ENCODE assay signal across 8 cellular contexts in genomic region chr6:73695619-73696421, GRCh38. TPM values are rescaled to one million over a fixed set of nuclear protein-coding genes. Genes with fewer than 3 reads are reported as not detected.
DNase-seq lines count a peak whose midpoint lies in the region; FAIRE-seq and TF ChIP-seq lines count a peak whose summit lies in the region.

CD109 (plus strand) TSS chr6:73696203; CDS start chr6:73696216, 13 bp downstream.

- no peaks in the 10 kb centered on the region for H3K27me3 ChIP-seq in bronchial epithelial cell (ENCODE audit: control insufficient read depth, insufficient read depth, low read length)

- intact Hi-C loops in kidney (cut with DNase I) = no loop called here

- H3K4me1 ChIP-seq in kidney (ENCODE audit: control insufficient read depth in 1 of 2, insufficient read depth in 1 of 2, low read depth in 1 of 2, low read length in 2 of 2) = no peaks in the 10 kb centered on the region

- DNase-seq in ELF-1 (ENCODE audit: low read depth, low spot score) (peak; percentile 69), GOT3 (lab: John Stamatoyannopoulos, UW) (peak; percentile 77), LoVo (ENCODE audit: low spot score) (peak; percentile 57), bronchial epithelial cell (ENCODE audit: low read depth) (peak; percentile 92), kidney (peak; percentile 76), T-helper 9 cell (no peak)
- DNase-seq in stimulated activated CD4-positive, alpha-beta T cell treated with anti-CD3 and anti-CD28 coated beads, Interleukin-1b, Interleukin-23, amount 100 ng/mL, for 1 hour (ENCODE audit: low read depth in 2 of 2) = peak; percentile 4 to 48

- FAIRE-seq in bronchial epithelial cell (lab: Jason Lieb, UNC) (no peak), kidney (lab: Jason Lieb, UNC) (no peak)

- H3K9ac ChIP-seq in kidney (ENCODE audit: low read length in 2 of 2) = peak within 1 kb of the TSS; percentile 6 to 60

- H3K36me3 ChIP-seq in bronchial epithelial cell (ENCODE audit: control insufficient read depth, insufficient read depth, low read length) (peaks cover 1% of the 10 kb centered on the region), kidney (ENCODE audit: control insufficient read depth in 1 of 2, insufficient read depth in 2 of 2, low read length in 2 of 2) (no peaks in the 10 kb centered on the region)

- H3K27ac ChIP-seq in VCaP = peak within 1 kb of the TSS; percentile 64
- H3K27ac ChIP-seq in kidney (ENCODE audit: low read depth in 2 of 2, low read length in 2 of 2) = peak within 1 kb of the TSS in 1 of 2 donors; percentile 23

- TF ChIP-seq CTCF in VCaP (conservative IDR thresholded peaks at IDR 0.05) (no peak), bronchial epithelial cell (IDR thresholded peaks at IDR 0.05; ENCODE audit: insufficient read depth, low read length, severe bottlenecking) (no peak), kidney (IDR thresholded peaks at IDR 0.05; ENCODE audit: borderline replicate concordance, extremely low read depth, insufficient read depth) (no peak)

- peak within 1 kb of the TSS; percentile 46 for H3K4me3 ChIP-seq in bronchial epithelial cell (ENCODE audit: low read depth, low read length)
- peak within 1 kb of the TSS; percentile 64 to 71 for H3K4me3 ChIP-seq in kidney (ENCODE audit: low read length in 2 of 2)

- no peaks in the 10 kb centered on the region for H3K9me3 ChIP-seq in kidney (ENCODE audit: control insufficient read depth in 1 of 2, low read length in 2 of 2)

RNA-seq across cellular contexts. Expression of gene CD109, which starts in this region (rescaled TPM):
- 23.6 and 27.4 TPM in 2 replicates for total RNA-seq in bronchial epithelial cell
- total RNA-seq in kidney = 19.0 TPM
- polyA plus RNA-seq in kidney (ENCODE audit: insufficient read depth, low read depth, low replicate concordance) = 3.7 TPM
